Comparison of ENCODE assay signal across 1 cellular context in the genomic region with DNA sequence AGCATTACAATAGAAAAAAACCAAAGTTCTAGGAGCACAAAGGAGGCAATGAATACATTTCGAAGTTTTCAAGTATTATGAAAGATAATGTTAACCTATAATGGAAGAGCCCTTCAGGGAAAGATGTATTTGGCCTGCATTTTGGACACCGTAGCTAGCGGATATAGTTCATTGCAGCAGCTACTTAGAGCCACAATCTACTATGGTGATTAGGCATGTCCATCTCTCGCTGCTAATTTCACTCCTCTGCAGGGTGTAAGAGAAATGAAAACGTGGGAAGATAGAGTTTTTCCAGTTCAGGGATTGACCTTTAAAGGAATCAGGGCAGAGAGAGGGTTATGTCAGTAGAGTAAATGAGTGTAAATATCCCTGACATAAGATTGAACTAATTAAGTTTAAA.
TF ChIP-seq lines count a peak whose summit lies in the region.

No MANE protein-coding gene starts in this region.

TF ChIP-seq in K562, 482 proteins besides CTCF, POLR2A, EP300 and RAD21:
- TF ChIP-seq NFXL1 (CRISPR knock-in tag; IDR thresholded peaks at IDR 0.05) (no peak), ZKSCAN1 (IDR thresholded peaks at IDR 0.05; ENCODE audit: low read depth, low read length) (no peak), XRCC5 (IDR thresholded peaks at IDR 0.05; ENCODE audit: low read depth, low read length) (no peak), POLR2G (IDR thresholded peaks at IDR 0.05; ENCODE audit: low read depth, low read length) (no peak)
